ENCODE assay signal across 18 cellular contexts in the genomic region with DNA sequence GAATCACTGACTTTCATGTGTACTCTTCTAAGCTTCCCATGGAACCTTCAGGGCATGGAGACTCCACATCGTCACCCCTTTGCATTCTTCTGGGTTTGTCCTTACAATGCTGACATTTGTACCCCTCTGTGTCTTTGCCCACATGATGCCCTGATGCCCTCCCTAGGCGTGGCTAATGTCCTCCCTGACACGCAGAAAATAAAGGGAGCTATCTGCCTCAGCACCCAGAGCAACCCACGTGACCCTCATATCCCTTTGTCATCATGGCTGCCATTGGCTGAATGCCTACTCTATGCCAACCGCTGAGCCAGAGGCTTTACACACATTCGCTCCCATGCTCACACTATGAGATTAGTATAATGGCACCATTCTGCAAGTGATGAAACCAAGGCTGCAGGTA.
A peak's percentile ranks its signal among the peaks of the same experiment; 100 is the strongest.
DNase-seq lines count a peak whose midpoint lies in the region; ATAC-seq, FAIRE-seq and TF ChIP-seq lines count a peak whose summit lies in the region.
"Had no signal": no experiment of that assay in that cellular context is flagged by ENCODE, and none has a peak within 500 bp of the region (broad histone marks: within the 10 kb centered on the region; RNA-seq: fewer than 3 reads in every experiment).

No MANE protein-coding gene starts in this region.

- H4K8ac ChIP-seq in IMR-90 (ENCODE audit: low read depth in 2 of 2, low read length in 2 of 2), result no peak overlapping the region

- H2AK9ac ChIP-seq in IMR-90 (replicated peaks; ENCODE audit: low read depth, low read length, poor library complexity), result no peak overlapping the region

- no peaks in the 10 kb centered on the region for H3K36me3 ChIP-seq in IMR-90 (ENCODE audit: control insufficient read depth, insufficient read depth, low read length)
- no peaks in the 10 kb centered on the region for H3K36me3 ChIP-seq in bronchial epithelial cell (ENCODE audit: control insufficient read depth, insufficient read depth, low read length)
- no peaks in the 10 kb centered on the region for H3K36me3 ChIP-seq in transverse colon
- H3K36me3 ChIP-seq: HAP-1 had no signal

- TF ChIP-seq RAD21 in A549 (conservative IDR thresholded peaks at IDR 0.05 in 1 of 2, IDR thresholded peaks at IDR 0.05 in 1 of 2) (no peak), IMR-90 (IDR thresholded peaks at IDR 0.05; ENCODE audit: low read length) (no peak)

- H2BK15ac ChIP-seq in IMR-90 (ENCODE audit: low read depth, low read length), result no peak overlapping the region

- WGBS in A549 (ENCODE audit: missing lambda C conversion rate), result 39% methylated on average over 6 of the region's 6 CpGs
- WGBS in IMR-90 (ENCODE audit: extremely low coverage in 2 of 2, insufficient read length in 1 of 2), 2 experiments, result 68% methylated on average over 3 of the region's 6 CpGs; no CpG with 5 or more reads in 1 of the 2 experiments
- WGBS in transverse colon (ENCODE audit: low coverage in 1 of 2), 2 donors, result 87 to 89% methylated on average over 6 of the region's 6 CpGs

- H3K18ac ChIP-seq in IMR-90 (ENCODE audit: low read depth, low read length), result no peak overlapping the region

- no peak for DNase-seq in A549 (ENCODE audit: low read depth in 1 of 2, low spot score in 1 of 2)
- no peak for DNase-seq in IMR-90
- no peak for DNase-seq in bronchial epithelial cell (ENCODE audit: low read depth)
- DNase-seq in urothelium cell line (ENCODE audit: low spot score), result no peak
- no peak for DNase-seq in NCI-H510A treated with DMSO at 0.1 percent for 48 hours (lab: John Stamatoyannopoulos, UW)
- DNase-seq in transverse colon, result no peak
- DNase-seq in activated CD4-positive, alpha-beta T cell treated with anti-CD3 and anti-CD28 coated beads for 4 hours, result no peak
- DNase-seq: 8988T; Caco-2; CD4-positive, alpha-beta T cell; GM23248 had no signal

- H3K27ac ChIP-seq in A549, result no peak overlapping the region
- H3K27ac ChIP-seq in IMR-90 (ENCODE audit: insufficient read depth, low read length), result no peak overlapping the region
- H3K27ac ChIP-seq in transverse colon, result no peak overlapping the region
- H3K27ac ChIP-seq: C4-2B, GM23248, HL-60 had no signal

- POLR2A ChIA-PET in A549 (lab: Yijun Ruan, JAX) (no interaction called here), IMR-90 (lab: Charles Lee; ENCODE audit: unreplicated experiment) (no interaction called here)

- no peaks in the 10 kb centered on the region for H4K20me1 ChIP-seq in IMR-90 (ENCODE audit: insufficient read depth, low read length)

- TF ChIP-seq POLR2A in A549 (IDR thresholded peaks at IDR 0.05; ENCODE audit: low read length), result no peak
- no peak for TF ChIP-seq POLR2A in IMR-90 (IDR thresholded peaks at IDR 0.05; ENCODE audit: low read depth, low read length)
- TF ChIP-seq POLR2A in transverse colon (IDR thresholded peaks at IDR 0.05), result no peak

- H2AFZ ChIP-seq in IMR-90 (replicated peaks; ENCODE audit: low read length, poor library complexity), result peak overlapping the region; percentile 41
- H2AFZ ChIP-seq: GM23248 had no signal

- H3K56ac ChIP-seq in IMR-90 (ENCODE audit: extremely low read depth, insufficient read depth, low read length), result no peak overlapping the region

- no peaks in the 10 kb centered on the region for H3K9me3 ChIP-seq in A549
- H3K9me3 ChIP-seq in IMR-90 (ENCODE audit: control insufficient read depth, insufficient read depth, low read length), result no peaks in the 10 kb centered on the region
- H3K9me3 ChIP-seq in transverse colon, result no peaks in the 10 kb centered on the region
- H3K9me3 ChIP-seq: Caco-2, HAP-1 had no signal

- H3K4me3 ChIP-seq in A549 (no peak overlapping the region), IMR-90 (ENCODE audit: insufficient read depth, low read depth, low read length) (no peak overlapping the region), bronchial epithelial cell (ENCODE audit: low read depth, low read length) (no peak overlapping the region), transverse colon (no peak overlapping the region)
- H3K4me3 ChIP-seq: GM23248, HAP-1 had no signal

- H2AK5ac ChIP-seq in IMR-90 (ENCODE audit: low read depth, low read length), result no peak overlapping the region

- H3K4me2 ChIP-seq in A549 (no peak overlapping the region), IMR-90 (ENCODE audit: low read depth, low read length) (no peak overlapping the region)

- H3K4me1 ChIP-seq in A549 (no peaks in the 10 kb centered on the region), IMR-90 (ENCODE audit: control insufficient read depth, insufficient read depth, low read length) (peaks cover 1% of the 10 kb centered on the region; the same call in 1 of the 2 replicates), transverse colon (peaks cover 0 to 4% (median under 1%) of the 10 kb centered on the region in 4 donors)
- H3K4me1 ChIP-seq: Caco-2 had no signal

- H2BK120ac ChIP-seq in IMR-90 (ENCODE audit: low read depth, low read length), result no peak overlapping the region

- H2BK5ac ChIP-seq in IMR-90 (ENCODE audit: low read depth, low read length, poor library complexity, severe bottlenecking), result no peak overlapping the region

- H2BK20ac ChIP-seq in IMR-90 (ENCODE audit: low read depth, low read length), result no peak overlapping the region

- ATAC-seq in A549 (no peak), IMR-90 (ENCODE audit: low read depth) (no peak)

- H4K91ac ChIP-seq in IMR-90 (ENCODE audit: insufficient read depth, low read depth, low read length), result no peak overlapping the region

- no peaks in the 10 kb centered on the region for H3K79me1 ChIP-seq in IMR-90 (ENCODE audit: low read depth in 1 of 2, low read length in 2 of 2)

- peaks cover 9% of the 10 kb centered on the region for H3K27me3 ChIP-seq in IMR-90 (ENCODE audit: control insufficient read depth, insufficient read depth, low read length)
- peaks cover 2% of the 10 kb centered on the region for H3K27me3 ChIP-seq in bronchial epithelial cell (ENCODE audit: control insufficient read depth, insufficient read depth, low read length)
- H3K27me3 ChIP-seq in transverse colon, result no peaks in the 10 kb centered on the region

- TF ChIP-seq EP300 in A549 (IDR thresholded peaks at IDR 0.05) (no peak), transverse colon (IDR thresholded peaks at IDR 0.05; ENCODE audit: low read depth) (no peak)

- no peak overlapping the region for H3K9ac ChIP-seq in IMR-90 (ENCODE audit: low read depth, low read length)
- H3K9ac ChIP-seq: GM23248 had no signal

- H3K9me1 ChIP-seq in IMR-90 (ENCODE audit: insufficient read depth, low read length), result no peaks in the 10 kb centered on the region

- FAIRE-seq in A549 (lab: Jason Lieb, UNC) (no peak), bronchial epithelial cell (lab: Jason Lieb, UNC) (peak; percentile 64), urothelium cell line (lab: Jason Lieb, UNC) (peak; percentile 32)
- FAIRE-seq: D721Med, G401.6, GM12891, GM18507 had no signal

- no peak for TF ChIP-seq CTCF in A549 (IDR thresholded peaks at IDR 0.05)
- no peak for TF ChIP-seq CTCF in IMR-90 (conservative IDR thresholded peaks at IDR 0.05; ENCODE audit: low read depth, low read length)
- no peak for TF ChIP-seq CTCF in bronchial epithelial cell (IDR thresholded peaks at IDR 0.05; ENCODE audit: insufficient read depth, low read length, severe bottlenecking)
- TF ChIP-seq CTCF in transverse colon (IDR thresholded peaks at IDR 0.05), result no peak

- H4K5ac ChIP-seq in IMR-90 (ENCODE audit: low read depth, low read length), result no peak overlapping the region

- CTCF ChIA-PET in A549 (lab: Yijun Ruan, JAX) (no interaction called here), IMR-90 (lab: Yijun Ruan, JAX) (no interaction called here)

- no peak overlapping the region for H3K23ac ChIP-seq in IMR-90 (ENCODE audit: low read depth, low read length)

- dilution Hi-C loops in IMR-90 (cut with HindIII; ENCODE audit: low sequenced_read_pairs, unreplicated experiment), result no loop called here

- intact Hi-C loops in IMR-90 (cut with micrococcal nuclease) (no loop called here), transverse colon (cut with DNase I; ENCODE audit: low total_unique reads) (no loop called here)

- no TSS peak for BruUV-seq in IMR-90 (replicated peaks; lab: Mats Ljungman, UMichigan)

- in situ Hi-C loops in IMR-90 (cut with MboI; ENCODE audit: low sequenced_read_pairs), result no loop called here
- in situ Hi-C loops in transverse colon (cut with MboI; ENCODE audit: low pct_ligation_motif_present in 1 of 4, low pct_unique_long_range_greater_than_20kb in 1 of 4, low sequenced_read_pairs in 3 of 4), result no loop called here

- no peak overlapping the region for H3K4ac ChIP-seq in IMR-90 (ENCODE audit: low read depth, low read length)

- H3K14ac ChIP-seq in IMR-90 (replicated peaks; ENCODE audit: low read depth, low read length), result no peak overlapping the region

TF ChIP-seq in A549, 52 proteins besides CTCF, POLR2A, EP300 and RAD21:
- TF ChIP-seq EHF (CRISPR knock-in tag; IDR thresholded peaks at IDR 0.05) (no peak), SMC3 (IDR thresholded peaks at IDR 0.05) (no peak), EHMT2 (IDR thresholded peaks at IDR 0.05; ENCODE audit: low read depth) (no peak)
- TF ChIP-seq, protein P1, sequence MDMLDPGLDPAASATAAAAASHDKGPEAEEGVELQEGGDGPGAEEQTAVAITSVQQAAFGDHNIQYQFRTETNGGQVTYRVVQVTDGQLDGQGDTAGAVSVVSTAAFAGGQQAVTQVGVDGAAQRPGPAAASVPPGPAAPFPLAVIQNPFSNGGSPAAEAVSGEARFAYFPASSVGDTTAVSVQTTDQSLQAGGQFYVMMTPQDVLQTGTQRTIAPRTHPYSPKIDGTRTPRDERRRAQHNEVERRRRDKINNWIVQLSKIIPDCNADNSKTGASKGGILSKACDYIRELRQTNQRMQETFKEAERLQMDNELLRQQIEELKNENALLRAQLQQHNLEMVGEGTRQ (IDR thresholded peaks at IDR 0.05), result 0 out of 2 replicates have a peak, but pooled peaks have one; percentile 31

TF ChIP-seq in IMR-90, 13 proteins besides CTCF, POLR2A, EP300 and RAD21:
- TF ChIP-seq MAZ (IDR thresholded peaks at IDR 0.05; ENCODE audit: borderline replicate concordance, low read depth, low read length) (no peak), MAFK (IDR thresholded peaks at IDR 0.05; ENCODE audit: low read depth, low read length) (no peak), NFE2L2 (IDR thresholded peaks at IDR 0.05; ENCODE audit: low read depth, low read length) (no peak), CEBPB (IDR thresholded peaks at IDR 0.05; ENCODE audit: low read depth, low read length) (no peak), FOS (IDR thresholded peaks at IDR 0.05; ENCODE audit: low read depth, low read length) (no peak), SMC3 (IDR thresholded peaks at IDR 0.05; ENCODE audit: low read depth, low read length) (no peak), RFX5 (IDR thresholded peaks at IDR 0.05; ENCODE audit: low read depth, low read length) (no peak)
- TF ChIP-seq, protein P1 (IDR thresholded peaks at IDR 0.05; ENCODE audit: low read depth, low read length), result no peak
